Comparison of ENCODE assay signal across 1 cellular context in the genomic region with DNA sequence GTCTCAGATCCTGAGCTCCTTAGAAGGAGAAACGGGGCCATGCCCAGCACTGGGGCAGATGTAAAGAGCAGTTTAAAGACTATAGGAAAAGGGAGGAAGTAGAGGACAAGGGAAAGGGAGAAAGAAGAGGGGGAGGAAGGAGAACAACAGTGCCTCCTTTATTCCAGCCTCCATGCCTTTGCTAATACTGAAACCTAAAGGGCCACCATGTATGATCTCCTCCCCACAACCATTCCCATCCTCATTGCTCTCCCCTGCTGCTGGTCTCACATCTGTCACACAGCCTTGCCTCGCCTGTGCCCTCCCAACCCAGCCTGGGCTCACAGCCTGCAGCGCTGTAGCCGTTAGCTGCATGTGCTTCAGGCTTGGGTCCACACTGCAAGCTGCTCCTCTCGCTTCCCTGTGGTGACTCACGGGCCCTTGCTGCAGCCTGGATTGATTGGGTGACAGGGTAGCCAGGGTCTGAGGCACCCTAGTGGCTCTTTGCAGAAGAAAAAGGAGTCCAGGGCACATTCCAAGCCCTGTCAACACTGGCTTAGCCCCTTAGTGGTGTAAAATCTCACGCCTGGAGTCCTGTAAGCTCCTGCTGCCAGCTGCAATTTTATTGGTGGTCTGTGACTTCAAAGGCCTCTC.
TF ChIP-seq lines count a peak whose summit lies in the region.

No MANE protein-coding gene starts in this region.

TF ChIP-seq in HCT116, 20 proteins besides CTCF, POLR2A, EP300 and RAD21 (continued from another document):
- TF ChIP-seq REST (IDR thresholded peaks at IDR 0.05; ENCODE audit: low read depth), result no peak
- TF ChIP-seq POLR2AphosphoS5 (IDR thresholded peaks at IDR 0.05; ENCODE audit: low read depth, low read length), result no peak
- no peak for TF ChIP-seq ZNF274 (IDR thresholded peaks at IDR 0.05; ENCODE audit: low read depth, low read length)
- no peak for TF ChIP-seq JUND (IDR thresholded peaks at IDR 0.05)
- TF ChIP-seq SRF (IDR thresholded peaks at IDR 0.05; ENCODE audit: low read depth), result no peak
- no peak for TF ChIP-seq EZH2phosphoT487 (IDR thresholded peaks at IDR 0.05; ENCODE audit: borderline replicate concordance)
- TF ChIP-seq TCF7L2 (IDR thresholded peaks at IDR 0.05; ENCODE audit: borderline replicate concordance, extremely low read depth, insufficient read depth, insufficient read length), result peak; percentile 20
- TF ChIP-seq EZH2 (IDR thresholded peaks at IDR 0.05), result no peak
- TF ChIP-seq MAX (IDR thresholded peaks at IDR 0.05), result peak; percentile 33
- no peak for TF ChIP-seq CEBPB (IDR thresholded peaks at IDR 0.05; ENCODE audit: low read depth)
- peak; percentile 32; the same call in 1 of the 2 replicates for TF ChIP-seq CBX3 (IDR thresholded peaks at IDR 0.05; ENCODE audit: low read depth)
- no peak for TF ChIP-seq SP1 (IDR thresholded peaks at IDR 0.05; ENCODE audit: low read depth)
